In the genomic region with DNA sequence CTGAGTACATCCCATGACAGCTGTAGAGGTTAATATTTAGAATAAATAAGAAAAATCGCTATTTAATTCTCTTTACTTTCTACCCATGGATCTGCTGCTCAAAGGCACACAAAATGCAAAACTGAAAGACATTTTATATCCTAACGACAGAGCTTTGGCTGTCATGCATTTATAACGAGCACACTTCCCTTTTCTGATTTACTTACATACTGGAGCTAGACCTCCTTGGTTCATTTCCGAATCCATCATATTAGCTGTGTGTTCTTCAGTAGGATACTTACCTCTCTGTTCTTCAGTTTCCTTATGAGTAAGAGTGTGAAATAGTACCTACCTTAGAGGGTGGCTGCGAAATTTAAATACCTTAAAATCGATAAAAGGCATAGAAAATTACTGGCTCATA, we compare ENCODE assay signal across 22 cellular contexts. TPM values are rescaled to one million over a fixed set of nuclear protein-coding genes. Genes with fewer than 3 reads are reported as not detected.
A peak's percentile ranks its signal among the peaks of the same experiment; 100 is the strongest.
DNase-seq lines count a peak whose midpoint lies in the region; ATAC-seq, FAIRE-seq and TF ChIP-seq lines count a peak whose summit lies in the region.
"Had no signal": no experiment of that assay in that cellular context is flagged by ENCODE, and none has a peak within 500 bp of the region (broad histone marks: within the 10 kb centered on the region; RNA-seq: fewer than 3 reads in every experiment).

No MANE protein-coding gene starts in this region.

- H3K4me3 Mint-ChIP-seq in activated B cell treated with CpG ODN at 0.5 μM for 24 hours, result no peak overlapping the region
- H3K4me3 Mint-ChIP-seq in naive B cell, result peak overlapping the region in 5 of 8 donors; percentile 2 to 62 (median 51)
- no peak overlapping the region for H3K4me3 Mint-ChIP-seq in CD4-positive, alpha-beta T cell
- H3K4me3 Mint-ChIP-seq: CD8-positive, alpha-beta T cell; GM23338 had no signal

- no peak for TF ChIP-seq POLR2A in GM12891 (IDR thresholded peaks at IDR 0.05; ENCODE audit: low read depth, low read length)

- H3K4me1 ChIP-seq in foreskin keratinocyte, result no peaks in the 10 kb centered on the region

- TF ChIP-seq CTCF in activated B cell treated with CpG ODN at 0.5 μM for 24 hours (IDR thresholded peaks at IDR 0.05) (no peak), foreskin keratinocyte (conservative IDR thresholded peaks at IDR 0.05) (no peak)
- no peak for TF ChIP-seq CTCF in CD4-positive, alpha-beta T cell (IDR thresholded peaks at IDR 0.05)

- H3K27me3 Mint-ChIP-seq in activated B cell treated with CpG ODN at 0.5 μM for 24 hours (no peaks in the 10 kb centered on the region), naive B cell (peaks cover 5 to 6% (median 6%) of the 10 kb centered on the region in 3 donors)
- no peaks in the 10 kb centered on the region for H3K27me3 Mint-ChIP-seq in CD4-positive, alpha-beta T cell

- CTCF ChIA-PET in activated B cell treated with CpG ODN at 0.5 μM for 24 hours (lab: Charles Lee), result interaction anchor here (3.1 kb wide), 1 partner anchor 12 kb away, joined by 12 read pairs; no protein-coding TSS in a partner anchor
- CTCF ChIA-PET in CD4-positive, alpha-beta T cell (lab: Charles Lee), result no interaction called here

- peaks cover 23% of the 10 kb centered on the region for H3K27me3 ChIP-seq in foreskin keratinocyte
- no peaks in the 10 kb centered on the region for H3K27me3 ChIP-seq in CD4-positive, alpha-beta T cell (ENCODE audit: control insufficient read depth, insufficient read depth, low read length)

- ATAC-seq in activated B cell treated with CpG ODN at 0.5 μM for 24 hours (ENCODE audit: low read depth) (peak; percentile 40), naive B cell (ENCODE audit: low read depth in 2 of 2) (peak; percentile 44 to 69), foreskin keratinocyte (no peak)
- no peak for ATAC-seq in CD4-positive, alpha-beta T cell (ENCODE audit: poor library complexity)
- ATAC-seq: CD8-positive, alpha-beta T cell; GM23338 had no signal

- H3K27ac ChIP-seq in foreskin keratinocyte, result no peak overlapping the region
- H3K27ac ChIP-seq in CD4-positive, alpha-beta T cell (ENCODE audit: low read depth, low read length), result no peak overlapping the region
- H3K27ac ChIP-seq: C4-2B had no signal

- intact Hi-C loops in activated B cell treated with CpG ODN at 0.5 μM for 24 hours (cut with micrococcal nuclease), result no loop called here
- intact Hi-C loops in CD4-positive, alpha-beta T cell (cut with DNase I, micrococcal nuclease), result no loop called here

- FAIRE-seq in GM12891 (lab: Jason Lieb, UNC), result no peak
- FAIRE-seq: A204.1, GM12892, H54 had no signal

- H3K36me3 Mint-ChIP-seq in activated B cell treated with CpG ODN at 0.5 μM for 24 hours (ENCODE audit: low read depth), result no peaks in the 10 kb centered on the region
- no peaks in the 10 kb centered on the region for H3K36me3 Mint-ChIP-seq in naive B cell
- no peaks in the 10 kb centered on the region for H3K36me3 Mint-ChIP-seq in CD4-positive, alpha-beta T cell (ENCODE audit: low read depth)
- H3K36me3 Mint-ChIP-seq: CD8-positive, alpha-beta T cell had no signal

- no peaks in the 10 kb centered on the region for H3K9me3 Mint-ChIP-seq in activated B cell treated with CpG ODN at 0.5 μM for 24 hours
- H3K9me3 Mint-ChIP-seq in naive B cell, result no peaks in the 10 kb centered on the region
- no peaks in the 10 kb centered on the region for H3K9me3 Mint-ChIP-seq in CD4-positive, alpha-beta T cell
- H3K9me3 Mint-ChIP-seq: CD8-positive, alpha-beta T cell; GM23338 had no signal

- H3K9me3 ChIP-seq in CD4-positive, alpha-beta T cell (ENCODE audit: control insufficient read depth, low read length), result no peaks in the 10 kb centered on the region

- H3K4me1 Mint-ChIP-seq in activated B cell treated with CpG ODN at 0.5 μM for 24 hours (peaks cover 33% of the 10 kb centered on the region), naive B cell (peaks cover 32 to 38% (median 34%) of the 10 kb centered on the region in 3 donors)
- no peaks in the 10 kb centered on the region for H3K4me1 Mint-ChIP-seq in CD4-positive, alpha-beta T cell (ENCODE audit: low read depth)

- H3K27ac Mint-ChIP-seq in activated B cell treated with CpG ODN at 0.5 μM for 24 hours (peak overlapping the region; percentile 50), naive B cell (peak overlapping the region in 1 of 6 donors; percentile 50)
- no peak overlapping the region for H3K27ac Mint-ChIP-seq in CD4-positive, alpha-beta T cell
- H3K27ac Mint-ChIP-seq: CD8-positive, alpha-beta T cell; GM23338 had no signal

- DNase-seq in GM12891 (ENCODE audit: insufficient read length, low spot score), result no peak
- DNase-seq in NOMO-1 treated with DMSO at 0.1 percent for 48 hours (lab: John Stamatoyannopoulos, UW; ENCODE audit: unreplicated experiment), result peak; percentile 83
- DNase-seq in activated B cell treated with CpG ODN at 0.5 μM for 24 hours, result no peak
- DNase-seq in naive B cell, result no peak
- no peak for DNase-seq in ureter (ENCODE audit: low spot score)
- no peak for DNase-seq in foreskin keratinocyte
- no peak for DNase-seq in NCI-H748 treated with DMSO at 0.1 percent for 48 hours (lab: John Stamatoyannopoulos, UW)
- no peak for DNase-seq in CD4-positive, alpha-beta T cell
- DNase-seq: ACHN; Calu3; CD8-positive, alpha-beta T cell; DND-41; EL; HCEC 1CT had no signal

- POLR2A ChIA-PET in activated B cell treated with CpG ODN at 0.5 μM for 24 hours (lab: Charles Lee), result no interaction called here
- POLR2A ChIA-PET in CD4-positive, alpha-beta T cell (lab: Charles Lee), result no interaction called here

TF ChIP-seq in GM12891, 5 proteins besides CTCF, POLR2A, EP300 and RAD21:
- TF ChIP-seq SPI1 (IDR thresholded peaks at IDR 0.05; ENCODE audit: low read depth, low read length) (peak; percentile 30; the same call in 1 of the 2 replicates), TAF1 (IDR thresholded peaks at IDR 0.05; ENCODE audit: low read depth, low read length) (no peak)

RNA-seq across cellular contexts. Expression of gene CALCR, which starts 10.9 kb away (rescaled TPM):
- not detected for polyA plus RNA-seq in GM12891 (2012; ENCODE audit: low read depth, missing spikeins)
- total RNA-seq in activated B cell treated with CpG ODN at 0.5 μM for 24 hours (not detected in 2 replicates), ureter (0.16 TPM), foreskin keratinocyte (not detected in 2 replicates)
- polyA plus RNA-seq in naive B cell (ENCODE audit: low read depth in 6 of 6) (not detected), foreskin keratinocyte (not detected in 2 replicates)
- total RNA-seq in CD4-positive, alpha-beta T cell, result not detected
- total RNA-seq: Calu3; CD8-positive, alpha-beta T cell; G401; HT-29 had no signal
- polyA plus RNA-seq: BJ had no signal

Comparison
In these comparisons a context has a peak if more than half of its experiments do, and no peak if none do; other contexts are left out.
1. ATAC-seq: peak in activated B cell treated with CpG ODN at 0.5 μM for 24 hours (single experiment) and naive B cell (2 of 2); none in foreskin keratinocyte (single experiment) and CD4-positive, alpha-beta T cell (single experiment).
2. H3K4me3 Mint-ChIP-seq: peak in naive B cell (5 of 8); none in activated B cell treated with CpG ODN at 0.5 μM for 24 hours (single experiment) and CD4-positive, alpha-beta T cell (single experiment).